26 cellular contexts compared by ENCODE assay signal in the genomic region with DNA sequence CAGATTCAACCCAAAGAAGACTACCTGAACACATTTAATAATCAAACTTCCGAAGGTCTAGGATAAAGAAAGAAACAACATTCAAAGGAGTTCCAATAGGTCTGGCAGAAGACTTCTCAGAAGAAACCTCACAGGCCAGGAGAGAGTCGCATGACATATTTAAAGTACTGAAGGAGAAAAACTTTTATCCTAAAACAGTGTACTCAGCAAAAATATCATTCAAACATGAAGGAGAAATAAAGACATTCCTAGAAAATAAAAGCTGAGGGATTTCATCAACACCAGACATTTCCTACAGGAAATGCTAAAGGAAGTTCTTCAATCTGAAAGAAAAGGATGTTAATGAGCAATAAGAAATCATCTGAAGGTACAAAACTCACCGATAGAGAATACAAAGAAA.
"Had no signal": no experiment of that assay in that cellular context is flagged by ENCODE, and none has a peak within 500 bp of the region (broad histone marks: within the 10 kb centered on the region; RNA-seq: fewer than 3 reads in every experiment).

No MANE protein-coding gene starts in this region.

- FAIRE-seq: pancreas, small intestine, urothelium cell line had no signal

- H3K27me3 Mint-ChIP-seq: naive thymus-derived CD8-positive, alpha-beta T cell; stimulated activated naive CD8-positive, alpha-beta T cell treated with anti-CD3 and anti-CD28 coated beads, Interleukin-15, Interleukin-2, amounts not matched to agents 100 ng/mL and 50 ng/mL, for 24 hours had no signal

- H3K27me3 ChIP-seq: pancreas, sigmoid colon, spleen, suprapubic skin, tibial artery, upper lobe of right lung had no signal

- H3K27ac ChIP-seq: left ventricle myocardium inferior, pancreas, prostate gland, sigmoid colon, spleen, suprapubic skin, thoracic aorta, tibial artery, upper lobe of right lung had no signal

- H3K4me3 ChIP-seq: left ventricle myocardium inferior, lung, pancreas, prostate gland, sigmoid colon, spleen, suprapubic skin, thoracic aorta, tibial artery, upper lobe of right lung had no signal

- ATAC-seq: naive thymus-derived CD8-positive, alpha-beta T cell; pancreas; right cardiac atrium; stimulated activated effector memory CD8-positive, alpha-beta T cell treated with anti-CD3 and anti-CD28 coated beads, Interleukin-12 subunit alpha, Interleukin-12 subunit beta, amount 100 ng/mL, for 72 hours; upper lobe of right lung had no signal

- H3K4me3 Mint-ChIP-seq: naive thymus-derived CD8-positive, alpha-beta T cell; nephron; neural crest cell; stimulated activated effector memory CD8-positive, alpha-beta T cell treated with anti-CD3 and anti-CD28 coated beads, Interleukin-12 subunit alpha, Interleukin-12 subunit beta, amount 100 ng/mL, for 72 hours; stimulated activated naive CD8-positive, alpha-beta T cell treated with anti-CD3 and anti-CD28 coated beads, Interleukin-15, Interleukin-2, amounts not matched to agents 100 ng/mL and 50 ng/mL, for 24 hours had no signal

- H3K27ac Mint-ChIP-seq: nephron; stimulated activated effector memory CD8-positive, alpha-beta T cell treated with anti-CD3 and anti-CD28 coated beads, Interleukin-12 subunit alpha, Interleukin-12 subunit beta, amount 100 ng/mL, for 72 hours; stimulated activated naive CD8-positive, alpha-beta T cell treated with anti-CD3 and anti-CD28 coated beads, Interleukin-15, Interleukin-2, amounts not matched to agents 100 ng/mL and 50 ng/mL, for 24 hours had no signal

- H3K9me3 ChIP-seq: pancreas, prostate gland, sigmoid colon, suprapubic skin, thoracic aorta, tibial artery, upper lobe of right lung had no signal

- H3K36me3 ChIP-seq: pancreas, prostate gland, sigmoid colon, suprapubic skin, upper lobe of right lung had no signal

- H3K4me1 Mint-ChIP-seq: nephron, neural crest cell had no signal

- H3K36me3 Mint-ChIP-seq: stimulated activated effector memory CD8-positive, alpha-beta T cell treated with anti-CD3 and anti-CD28 coated beads, Interleukin-12 subunit alpha, Interleukin-12 subunit beta, amount 100 ng/mL, for 72 hours had no signal

- H3K4me1 ChIP-seq: left ventricle myocardium inferior, pancreas, prostate gland, spleen, suprapubic skin, tibial artery, upper lobe of right lung had no signal

- DNase-seq: islet precursor cell; left ventricle myocardium inferior; mesenchymal stem cell; naive thymus-derived CD8-positive, alpha-beta T cell; nucleus accumbens; pancreas; posterior cingulate gyrus; retina; right cardiac atrium; sigmoid colon; small intestine; spleen; stimulated activated CD4-positive, alpha-beta T cell treated with anti-CD3 and anti-CD28 coated beads, Interleukin-4, amount 100 ng/mL, for 24 hours; stimulated activated naive CD4-positive, alpha-beta T cell; tibial artery; trophoblast cell; upper lobe of right lung had no signal
